1 cellular context compared by ENCODE assay signal in the genomic region with DNA sequence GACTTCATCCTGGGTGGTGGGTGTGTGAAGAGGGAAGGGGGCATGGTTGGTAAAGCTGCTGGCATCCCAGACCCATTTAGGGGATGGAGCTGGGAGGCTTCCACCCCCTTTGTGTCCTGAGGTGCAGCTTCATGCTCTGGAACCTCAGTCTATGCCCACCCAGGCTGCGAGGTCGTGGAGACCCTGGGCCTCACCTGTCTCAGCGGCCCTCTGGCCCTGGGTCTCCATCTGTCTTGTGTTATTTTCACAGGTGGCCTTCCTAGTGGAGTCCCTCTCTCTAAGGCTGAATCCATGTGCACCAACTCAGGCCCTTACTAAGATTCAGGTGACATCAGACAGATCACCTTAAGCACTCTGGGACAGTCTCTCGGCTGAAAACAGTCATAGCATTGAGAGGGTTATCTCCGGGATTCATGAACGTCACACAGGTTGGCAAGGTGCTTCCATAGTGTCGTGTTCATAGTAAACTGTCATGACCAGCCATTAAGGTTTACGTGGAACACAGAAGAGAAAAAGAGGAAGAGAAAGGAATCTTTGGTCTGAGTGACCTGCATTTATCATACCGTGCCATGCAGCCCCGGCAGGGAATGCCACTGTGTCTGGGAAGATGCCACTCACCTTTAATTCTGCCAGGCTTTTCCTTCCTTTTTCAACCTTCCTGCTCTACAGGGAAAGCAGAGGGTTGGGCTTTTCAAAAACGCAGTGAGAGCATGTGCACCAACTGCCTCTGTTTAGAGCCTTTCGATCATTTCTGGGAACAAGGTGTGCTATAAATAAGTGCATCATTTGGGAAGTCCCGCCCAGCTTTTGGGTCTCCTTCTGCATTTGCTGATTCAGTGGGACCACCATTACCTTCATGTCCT.
TF ChIP-seq lines count a peak whose summit lies in the region.

No MANE protein-coding gene starts in this region.

TF ChIP-seq in IMR-90, 13 proteins besides CTCF, POLR2A, EP300 and RAD21:
- no peak for TF ChIP-seq CHD1 (IDR thresholded peaks at IDR 0.05; ENCODE audit: low read depth, low read length)
- TF ChIP-seq RCOR1 (IDR thresholded peaks at IDR 0.05; ENCODE audit: insufficient replicate concordance, low read length), result no peak
- TF ChIP-seq CEBPB (IDR thresholded peaks at IDR 0.05; ENCODE audit: low read depth, low read length), result no peak
- TF ChIP-seq NFE2L2 (IDR thresholded peaks at IDR 0.05; ENCODE audit: low read depth, low read length), result no peak
- no peak for TF ChIP-seq BHLHE40 (IDR thresholded peaks at IDR 0.05; ENCODE audit: low read depth, low read length)
- TF ChIP-seq SMC3 (IDR thresholded peaks at IDR 0.05; ENCODE audit: low read depth, low read length), result no peak
- no peak for TF ChIP-seq ELK1 (IDR thresholded peaks at IDR 0.05; ENCODE audit: borderline replicate concordance, low read depth, low read length)
- no peak for TF ChIP-seq RFX5 (IDR thresholded peaks at IDR 0.05; ENCODE audit: low read depth, low read length)
- no peak for TF ChIP-seq MAFK (IDR thresholded peaks at IDR 0.05; ENCODE audit: low read depth, low read length)
- TF ChIP-seq FOS (IDR thresholded peaks at IDR 0.05; ENCODE audit: low read depth, low read length), result no peak
- TF ChIP-seq USF2 (IDR thresholded peaks at IDR 0.05; ENCODE audit: low read depth, low read length), result no peak
- no peak for TF ChIP-seq MXI1 (IDR thresholded peaks at IDR 0.05; ENCODE audit: borderline replicate concordance, low read depth, low read length)
- no peak for TF ChIP-seq MAZ (IDR thresholded peaks at IDR 0.05; ENCODE audit: borderline replicate concordance, low read depth, low read length)
TF ChIP-seq in IMR-90: peak in this region for 0.
